Comparison of ENCODE assay signal across 23 cellular contexts in the genomic region with DNA sequence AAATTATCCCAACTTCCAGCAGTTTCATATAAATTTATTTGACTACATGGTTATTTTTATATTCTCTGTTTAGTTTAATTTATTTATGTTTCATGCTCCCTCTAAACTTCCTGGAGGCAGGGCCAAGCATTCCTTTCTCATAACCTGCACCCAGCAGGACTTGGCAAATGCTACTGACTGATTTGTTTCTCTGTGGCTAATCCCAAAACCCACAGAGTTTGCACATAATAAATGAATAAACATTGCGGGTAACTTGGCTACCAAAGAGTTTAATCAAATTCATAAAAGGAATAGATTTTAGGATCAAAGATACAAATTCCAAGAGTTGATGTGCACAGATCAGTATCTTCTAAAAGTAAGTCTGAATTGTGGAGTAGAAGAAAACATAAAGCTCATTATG.
"Had no signal": no experiment of that assay in that cellular context is flagged by ENCODE, and none has a peak within 500 bp of the region (broad histone marks: within the 10 kb centered on the region; RNA-seq: fewer than 3 reads in every experiment).

No MANE protein-coding gene starts in this region.

- H3K9me3 ChIP-seq: left lung, pancreas, right lobe of liver, suprapubic skin, transverse colon, uterus had no signal

- ATAC-seq: activated CD4-positive, alpha-beta T cell treated with anti-CD3 and anti-CD28 coated beads for 36 hours; effector memory CD8-positive, alpha-beta T cell; left lung; right lobe of liver; stimulated activated naive CD8-positive, alpha-beta T cell treated with anti-CD3 and anti-CD28 coated beads, Interleukin-15, amount 100 ng/mL, for 72 hours had no signal

- DNase-seq: activated CD4-positive, alpha-beta memory T cell treated with anti-CD3 and anti-CD28 coated beads for 36 hours; activated CD4-positive, alpha-beta T cell treated with anti-CD3 and anti-CD28 coated beads for 36 hours; activated naive CD4-positive, alpha-beta T cell; activated naive CD8-positive, alpha-beta T cell treated with anti-CD3 and anti-CD28 coated beads for 36 hours; activated T-cell treated with anti-CD3 and anti-CD28 coated beads for 4 hours; amniotic stem cell; dermis blood vessel endothelial cell; effector memory CD8-positive, alpha-beta T cell; head of caudate nucleus; kidney; left lung; pancreas; right lobe of liver; small intestine; stimulated activated CD4-positive, alpha-beta T cell treated with anti-CD3 and anti-CD28 coated beads, Interleukin-15, amount 100 ng/mL, for 24 hours; stimulated activated CD4-positive, alpha-beta T cell treated with anti-CD3 and anti-CD28 coated beads, Interleukin-2, amount 100 ng/mL, for 48 hours; stimulated activated naive CD8-positive, alpha-beta T cell treated with anti-CD3 and anti-CD28 coated beads, Interleukin-15, amount 100 ng/mL, for 72 hours; SW 1271; transverse colon; uterus had no signal

- H3K36me3 ChIP-seq: left lung, pancreas, right lobe of liver, suprapubic skin, transverse colon, uterus had no signal

- H3K4me1 ChIP-seq: left lung, pancreas, right lobe of liver, suprapubic skin had no signal

- H3K4me3 ChIP-seq: left lung, pancreas, right lobe of liver, suprapubic skin, transverse colon, uterus had no signal

- FAIRE-seq: frontal cortex, kidney, pancreas, small intestine, TTC549 had no signal

- H3K27ac ChIP-seq: left lung, pancreas, right lobe of liver, suprapubic skin, transverse colon, uterus had no signal

- H3K27me3 ChIP-seq: left lung, pancreas, right lobe of liver, suprapubic skin, transverse colon, uterus had no signal
